In the genomic region with DNA sequence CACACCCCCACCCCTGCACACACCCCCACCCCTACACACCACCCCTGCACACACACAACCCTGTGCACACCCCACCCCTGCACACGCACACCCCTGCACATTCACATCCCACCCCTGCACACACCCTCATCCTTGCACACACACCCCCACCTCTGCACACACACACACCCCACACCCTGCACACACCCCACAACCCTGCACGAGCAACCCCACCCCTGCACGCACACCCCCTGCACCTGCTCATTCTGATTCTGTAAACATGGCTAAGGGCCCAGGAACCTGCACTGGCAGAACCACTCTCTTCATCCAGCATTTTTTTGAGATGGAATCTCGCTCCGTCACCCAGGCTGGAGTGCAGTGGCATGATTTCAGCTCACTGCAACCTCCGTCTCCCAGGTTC, we compare ENCODE assay signal across 25 cellular contexts. TPM values are rescaled to one million over a fixed set of nuclear protein-coding genes. Genes with fewer than 3 reads are reported as not detected.
DNase-seq lines count a peak whose midpoint lies in the region; ATAC-seq, FAIRE-seq and TF ChIP-seq lines count a peak whose summit lies in the region.
"Had no signal": no experiment of that assay in that cellular context is flagged by ENCODE, and none has a peak within 500 bp of the region (broad histone marks: within the 10 kb centered on the region; RNA-seq: fewer than 3 reads in every experiment).

No MANE protein-coding gene starts in this region.

- H3K4me3 Mint-ChIP-seq in MCF 10A (ENCODE audit: unreplicated experiment) = no peak overlapping the region
- H3K4me3 Mint-ChIP-seq in stimulated activated memory B cell treated with anti-CD40 and anti-IgM and Interleukin-4, amounts not matched to agents 10 μg/mL and 1 μg/mL and 100 μg/mL, for 72 hours = no peak overlapping the region
- H3K4me3 Mint-ChIP-seq in T-cell = no peak overlapping the region
- H3K4me3 Mint-ChIP-seq: CD4-positive, CD25-positive, alpha-beta regulatory T cell; CD8-positive, alpha-beta T cell had no signal

- no peak for FAIRE-seq in GM12891 (lab: Jason Lieb, UNC)
- FAIRE-seq: A549, G401.6, GM19239, H1 had no signal

- H3K27me3 ChIP-seq in BLaER1 treated with 17β-estradiol and CSF1 and Interleukin-3, amounts not matched to agents 10 nM and 100 nM = peaks cover 0 to 13% (median 0%) of the 10 kb centered on the region in 11 experiments; a peak in 5 of 22 replicates
- H3K27me3 ChIP-seq: BE2C had no signal

- POLR2A ChIA-PET in MCF 10A (lab: Yijun Ruan, JAX) (no interaction called here), RWPE1 (lab: Yijun Ruan, JAX; ENCODE audit: low non-redundant PET) (no interaction called here), T-cell (lab: Charles Lee) (no interaction called here)

- DNase-seq in T47D (ENCODE audit: low read depth in 1 of 2, low spot score in 1 of 2) (peak; percentile 49 to 72), MCF 10A (ENCODE audit: unreplicated experiment) (no peak), RWPE1 (ENCODE audit: low spot score) (no peak), RKO (ENCODE audit: low spot score) (no peak), T-cell (no peak), GM12891 (ENCODE audit: insufficient read length, low spot score) (no peak)
- DNase-seq: 8988T; ACHN; AML-193; BE2C; Caco-2; CD4-positive, CD25-positive, alpha-beta regulatory T cell; CD8-positive, alpha-beta T cell; DMS153; DND-41; GM23248; H7; HCEC 1CT had no signal

- H3K27me3 Mint-ChIP-seq in MCF 10A (ENCODE audit: insufficient read depth, unreplicated experiment) (no peaks in the 10 kb centered on the region), T-cell (no peaks in the 10 kb centered on the region)
- H3K27me3 Mint-ChIP-seq in stimulated activated memory B cell treated with anti-CD40 and anti-IgM and Interleukin-4, amounts not matched to agents 10 μg/mL and 1 μg/mL and 100 μg/mL, for 72 hours = peaks cover 16% of the 10 kb centered on the region

- H3K36me3 Mint-ChIP-seq in MCF 10A (ENCODE audit: insufficient read depth, unreplicated experiment) (no peaks in the 10 kb centered on the region), T-cell (no peaks in the 10 kb centered on the region)
- H3K36me3 Mint-ChIP-seq in stimulated activated memory B cell treated with anti-CD40 and anti-IgM and Interleukin-4, amounts not matched to agents 10 μg/mL and 1 μg/mL and 100 μg/mL, for 72 hours = no peaks in the 10 kb centered on the region
- H3K36me3 Mint-ChIP-seq: CD4-positive, CD25-positive, alpha-beta regulatory T cell had no signal

- peak overlapping the region in 1 of 11 experiments; percentile 62; a peak in 1 of 22 replicates for H3K9ac ChIP-seq in BLaER1 treated with 17β-estradiol and CSF1 and Interleukin-3, amounts not matched to agents 10 nM and 100 nM
- H3K9ac ChIP-seq: GM23248 had no signal

- CTCF ChIA-PET in MCF 10A (lab: Yijun Ruan, JAX) = interaction anchor here (0.6 to 4.7 kb wide), 3 partner anchors 24 to 135 kb away, joined by 3 to 27 read pairs (median 4); no protein-coding TSS in a partner anchor
- CTCF ChIA-PET in RWPE1 (lab: Yijun Ruan, JAX) = interaction anchor here (0.6 kb wide), 1 partner anchor 138 kb away, joined by 3 read pairs; no protein-coding TSS in a partner anchor
- CTCF ChIA-PET in T-cell (lab: Charles Lee) = no interaction called here

- no TSS peak for BruUV-seq in MCF 10A (replicated peaks; lab: Mats Ljungman, UMichigan)

- H3K4me1 ChIP-seq in BLaER1 treated with 17β-estradiol and CSF1 and Interleukin-3, amounts not matched to agents 10 nM and 100 nM = peaks cover 17 to 71% (median 56%) of the 10 kb centered on the region in 10 experiments
- H3K4me1 ChIP-seq: Caco-2 had no signal

- no peak overlapping the region for H3K4me3 ChIP-seq in BLaER1 treated with 17β-estradiol and CSF1 and Interleukin-3, amounts not matched to agents 10 nM and 100 nM
- H3K4me3 ChIP-seq: A549, GM23248 had no signal

- no peak for TF ChIP-seq POLR2A in GM12891 (IDR thresholded peaks at IDR 0.05; ENCODE audit: low read depth, low read length)

- H3K36me3 ChIP-seq in BLaER1 treated with 17β-estradiol and CSF1 and Interleukin-3, amounts not matched to agents 10 nM and 100 nM = peaks cover 0 to 10% (median 6%) of the 10 kb centered on the region in 11 experiments; a peak in 15 of 22 replicates
- H3K36me3 ChIP-seq: BE2C had no signal

- H3K4me2 ChIP-seq in BLaER1 treated with 17β-estradiol and CSF1 and Interleukin-3, amounts not matched to agents 10 nM and 100 nM = peak overlapping the region in 9 of 11 experiments; percentile 79 to 97 (median 85); a peak in 15 of 22 replicates
- H3K4me2 ChIP-seq: A549 had no signal

- H3K9me3 ChIP-seq in BLaER1 treated with 17β-estradiol and CSF1 and Interleukin-3, amounts not matched to agents 10 nM and 100 nM (replicated peaks in 1 of 11) = peaks cover 3 to 12% (median 5%) of the 10 kb centered on the region in 11 experiments; a peak in 17 of 22 replicates
- H3K9me3 ChIP-seq: A549, BE2C, Caco-2 had no signal

- no peak overlapping the region for H3K27ac Mint-ChIP-seq in MCF 10A (ENCODE audit: low read depth, unreplicated experiment)
- no peak overlapping the region for H3K27ac Mint-ChIP-seq in stimulated activated memory B cell treated with anti-CD40 and anti-IgM and Interleukin-4, amounts not matched to agents 10 μg/mL and 1 μg/mL and 100 μg/mL, for 72 hours
- no peak overlapping the region for H3K27ac Mint-ChIP-seq in T-cell
- H3K27ac Mint-ChIP-seq: CD4-positive, CD25-positive, alpha-beta regulatory T cell; CD8-positive, alpha-beta T cell had no signal

- intact Hi-C loops in MCF 10A (cut with micrococcal nuclease) = no loop called here

- peak; percentile 54 for ATAC-seq in stimulated activated memory B cell treated with anti-CD40 and anti-IgM and Interleukin-4, amounts not matched to agents 10 μg/mL and 1 μg/mL and 100 μg/mL, for 72 hours
- ATAC-seq in T-cell (replicated peaks in 1 of 4) = no peak
- ATAC-seq: A549; CD8-positive, alpha-beta T cell had no signal

- in situ Hi-C loops in T47D (cut with HindIII; ENCODE audit: low pct_unique_long_range_greater_than_20kb, low sequenced_read_pairs) = no loop called here

- peaks cover 0 to 50% (median 8%) of the 10 kb centered on the region in 11 experiments; a peak in 13 of 22 replicates for H4K20me1 ChIP-seq in BLaER1 treated with 17β-estradiol and CSF1 and Interleukin-3, amounts not matched to agents 10 nM and 100 nM

- H3K4me1 Mint-ChIP-seq in MCF 10A (ENCODE audit: insufficient read depth, unreplicated experiment) = peaks cover 8% of the 10 kb centered on the region
- H3K4me1 Mint-ChIP-seq in stimulated activated memory B cell treated with anti-CD40 and anti-IgM and Interleukin-4, amounts not matched to agents 10 μg/mL and 1 μg/mL and 100 μg/mL, for 72 hours = peaks cover 13% of the 10 kb centered on the region
- peaks cover 9 to 12% (median 10%) of the 10 kb centered on the region in 3 donors for H3K4me1 Mint-ChIP-seq in T-cell

- TF ChIP-seq CTCF in MCF 10A (IDR thresholded peaks at IDR 0.05; ENCODE audit: unreplicated experiment) (no peak), RWPE1 (conservative IDR thresholded peaks at IDR 0.05; ENCODE audit: low read depth) (no peak)

- H3K27ac ChIP-seq in BLaER1 treated with 17β-estradiol and CSF1 and Interleukin-3, amounts not matched to agents 10 nM and 100 nM = no peak overlapping the region
- 0 out of 2 replicates have a peak overlapping the region, but pooled peaks have one; percentile 6 for H3K27ac ChIP-seq in RWPE1
- H3K27ac ChIP-seq: A549, C4-2B, GM23248 had no signal

- H3K9me3 Mint-ChIP-seq in MCF 10A (ENCODE audit: unreplicated experiment) (no peaks in the 10 kb centered on the region), T-cell (no peaks in the 10 kb centered on the region)
- H3K9me3 Mint-ChIP-seq in stimulated activated memory B cell treated with anti-CD40 and anti-IgM and Interleukin-4, amounts not matched to agents 10 μg/mL and 1 μg/mL and 100 μg/mL, for 72 hours = peaks cover 6% of the 10 kb centered on the region
- H3K9me3 Mint-ChIP-seq: CD4-positive, CD25-positive, alpha-beta regulatory T cell; CD8-positive, alpha-beta T cell had no signal

TF ChIP-seq in GM12891, 5 proteins besides CTCF, POLR2A, EP300 and RAD21:
- no peak for TF ChIP-seq TAF1 (IDR thresholded peaks at IDR 0.05; ENCODE audit: low read depth, low read length)
- TF ChIP-seq POU2F2 (IDR thresholded peaks at IDR 0.05; ENCODE audit: low read depth, low read length) = no peak
- no peak for TF ChIP-seq POLR2AphosphoS5 (IDR thresholded peaks at IDR 0.05; ENCODE audit: low read depth, low read length)
- TF ChIP-seq PAX5 (IDR thresholded peaks at IDR 0.05; ENCODE audit: insufficient read depth, low read length, severe bottlenecking) = no peak
- TF ChIP-seq SPI1 (IDR thresholded peaks at IDR 0.05; ENCODE audit: low read depth, low read length) = no peak
TF ChIP-seq in GM12891: peak in this region for 0.

RNA-seq across cellular contexts. Expression of a gene that starts 18.1 kb away (rescaled TPM):
- total RNA-seq in MCF 10A (2022) (59.7 and 62.4 TPM in 2 replicates), T-cell (10 to 100 TPM; 73.1 to 97.4 (median 90.4) TPM)
- polyA plus RNA-seq in GM12891 (2012; ENCODE audit: low read depth, missing spikeins) = 49.0 TPM

RNA-seq across cellular contexts. Expression of a gene that starts 18.3 kb away (rescaled TPM):
- total RNA-seq in MCF 10A (2022) (7.2 and 9.5 TPM in 2 replicates), T-cell (10 to 100 TPM in 2 of 5 donors, 1 to 10 TPM in 3; 5.0 to 11.1 (median 8.1) TPM)
- polyA plus RNA-seq in GM12891 (2012; ENCODE audit: low read depth, missing spikeins) = 4.1 TPM

RNA-seq across cellular contexts. Expression of a gene that starts 25.9 kb away (rescaled TPM):
- total RNA-seq in MCF 10A (2022) (0.29 and 0.82 TPM in 2 replicates), T-cell (under 1 TPM in 1 of 5 donors, not detected in 4; 0.18 TPM)
- polyA plus RNA-seq in GM12891 (2012; ENCODE audit: low read depth, missing spikeins) = 0.13 TPM
- total RNA-seq: CD4-positive, CD25-positive, alpha-beta regulatory T cell; CD8-positive, alpha-beta T cell; GM23248 had no signal
- polyA plus RNA-seq: CD4-positive, CD25-positive, alpha-beta regulatory T cell; GM23248 had no signal

RNA-seq across cellular contexts. Expression of a gene that starts 47.1 kb away (rescaled TPM):
- total RNA-seq in MCF 10A (2022) (73.0 and 83.4 TPM in 2 replicates), T-cell (100 to 1,000 TPM; 108 to 163 (median 138) TPM)
- polyA plus RNA-seq in GM12891 (2012; ENCODE audit: low read depth, missing spikeins) = 28.9 TPM

Comparison
In these comparisons a context has a peak if more than half of its experiments do, and no peak if none do; other contexts are left out.
1. DNase-seq: peak in T47D (2 of 2); none in MCF 10A (single experiment), RWPE1 (single experiment), RKO (single experiment), T-cell (0 of 34) and GM12891 (single experiment).
2. CTCF ChIA-PET loops: an anchor here in MCF 10A (0.6 to 4.7 kb wide) and RWPE1 (0.6 kb wide); none called in T-cell.